ENCODE assay signal across 8 cellular contexts in the genomic region with DNA sequence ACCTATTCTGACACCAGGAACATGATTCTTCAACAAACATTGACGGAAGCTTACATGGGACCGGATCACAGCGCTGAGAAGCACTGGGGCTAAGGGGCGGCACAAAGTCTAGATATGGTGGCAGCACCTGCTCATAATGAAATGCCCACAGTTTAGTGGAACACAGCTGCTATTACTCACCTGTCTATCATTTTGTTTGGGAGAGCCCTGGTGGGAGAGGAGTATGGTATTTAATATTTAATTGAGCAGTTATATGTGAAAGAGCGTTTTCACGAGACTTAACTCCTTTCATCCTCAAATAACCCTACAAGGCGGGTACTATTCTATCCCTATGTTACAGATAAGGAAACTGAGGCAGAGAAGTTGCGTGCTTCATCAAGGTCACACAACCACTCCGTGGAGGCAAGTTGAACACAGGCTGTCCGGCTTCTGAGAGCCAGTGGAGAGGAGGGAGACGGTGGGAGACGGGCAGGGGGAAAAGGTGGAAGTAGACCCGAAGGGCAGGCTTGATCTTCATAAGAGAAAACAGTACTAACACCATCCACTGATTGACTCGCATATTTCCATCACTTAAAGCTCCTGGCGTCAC. TPM values are rescaled to one million over a fixed set of nuclear protein-coding genes. Genes with fewer than 3 reads are reported as not detected.
DNase-seq lines count a peak whose midpoint lies in the region; ATAC-seq and TF ChIP-seq lines count a peak whose summit lies in the region.

No MANE protein-coding gene starts in this region.

- TF ChIP-seq POLR2A in suprapubic skin (IDR thresholded peaks at IDR 0.05): no peak

- no peak for DNase-seq in BJ (ENCODE audit: low read depth)
- no peak for DNase-seq in activated naive CD8-positive, alpha-beta T cell treated with anti-CD3 and anti-CD28 coated beads, Interleukin-2, amount 10 ng/mL, durations not matched to agents 7 days and 5 days
- no peak for DNase-seq in immature natural killer cell
- no peak for DNase-seq in suprapubic skin (ENCODE audit: low spot score in 2 of 2)
- no peak for DNase-seq in stimulated activated CD4-positive, alpha-beta T cell treated with anti-CD3 and anti-CD28 coated beads, Interleukin-2, amount 100 ng/mL, for 24 hours
- no peak for DNase-seq in GM13977 (ENCODE audit: low spot score)

- H3K4me3 ChIP-seq in BJ (ENCODE audit: low read depth, low read length) (peak overlapping the region; percentile 72), suprapubic skin (peak overlapping the region; percentile 90)

- peak overlapping the region; percentile 96 for H3K27ac ChIP-seq in suprapubic skin

- CTCF ChIA-PET in BJ (lab: Yijun Ruan, JAX): interaction anchor here (0.9 kb wide), 1 partner anchor 394 kb away, joined by 3 read pairs; no protein-coding TSS in a partner anchor

- H3K4me3 Mint-ChIP-seq in activated naive CD8-positive, alpha-beta T cell treated with anti-CD3 and anti-CD28 coated beads, Interleukin-2, amount 10 ng/mL, durations not matched to agents 7 days and 5 days: peak overlapping the region; percentile 92
- H3K4me3 Mint-ChIP-seq in immature natural killer cell: peak overlapping the region; percentile 93 to 99 (median 97)

- H3K4me1 Mint-ChIP-seq in activated naive CD8-positive, alpha-beta T cell treated with anti-CD3 and anti-CD28 coated beads, Interleukin-2, amount 10 ng/mL, durations not matched to agents 7 days and 5 days: peaks cover 19% of the 10 kb centered on the region
- peaks cover 44 to 50% of the 10 kb centered on the region in 2 donors for H3K4me1 Mint-ChIP-seq in immature natural killer cell

- no peaks in the 10 kb centered on the region for H3K9me3 Mint-ChIP-seq in activated naive CD8-positive, alpha-beta T cell treated with anti-CD3 and anti-CD28 coated beads, Interleukin-2, amount 10 ng/mL, durations not matched to agents 7 days and 5 days
- no peaks in the 10 kb centered on the region for H3K9me3 Mint-ChIP-seq in immature natural killer cell

- H3K27me3 Mint-ChIP-seq in activated naive CD8-positive, alpha-beta T cell treated with anti-CD3 and anti-CD28 coated beads, Interleukin-2, amount 10 ng/mL, durations not matched to agents 7 days and 5 days: no peaks in the 10 kb centered on the region
- H3K27me3 Mint-ChIP-seq in immature natural killer cell (ENCODE audit: low read depth in 3 of 3): peaks cover 9 to 20% (median 19%) of the 10 kb centered on the region in 3 donors

- peak; percentile 36 for ATAC-seq in GM19395 (IDR thresholded peaks at IDR 0.05; ENCODE audit: unreplicated experiment)
- peak; percentile 13 for ATAC-seq in HG03439 (IDR thresholded peaks at IDR 0.05; ENCODE audit: unreplicated experiment)
- ATAC-seq in activated naive CD8-positive, alpha-beta T cell treated with anti-CD3 and anti-CD28 coated beads, Interleukin-2, amount 10 ng/mL, durations not matched to agents 7 days and 5 days (ENCODE audit: low read depth): peak; percentile 8

- no peak for TF ChIP-seq CTCF in BJ (IDR thresholded peaks at IDR 0.05; ENCODE audit: insufficient read depth, low read depth, low read length)
- TF ChIP-seq CTCF in suprapubic skin (IDR thresholded peaks at IDR 0.05): no peak
- TF ChIP-seq CTCF in GM13977 (IDR thresholded peaks at IDR 0.05; ENCODE audit: extremely low read depth, insufficient read depth, missing control alignments): no peak

- H3K27me3 ChIP-seq in BJ (ENCODE audit: control insufficient read depth, insufficient read depth, low read length) (no peaks in the 10 kb centered on the region), suprapubic skin (no peaks in the 10 kb centered on the region)

- no peak for TF ChIP-seq EP300 in suprapubic skin (IDR thresholded peaks at IDR 0.05)

- POLR2A ChIA-PET in BJ (lab: Charles Lee): interaction anchor here (0.7 kb wide), 1 partner anchor 121 kb away, joined by 3 read pairs; no protein-coding TSS in a partner anchor
- POLR2A ChIA-PET in activated naive CD8-positive, alpha-beta T cell treated with anti-CD3 and anti-CD28 coated beads, Interleukin-2, amount 10 ng/mL, durations not matched to agents 7 days and 5 days (lab: Charles Lee): interaction anchor here (0.9 to 1.3 kb wide), 4 partner anchors 67 to 286 kb away, joined by 3 to 9 read pairs (median 6); partner anchors contain the start of genes EGLN1, EXOC8 and SPRTN

- peaks cover 37% of the 10 kb centered on the region for H3K4me1 ChIP-seq in suprapubic skin

- 55% methylated on average over 15 of the region's 15 CpGs for WGBS in suprapubic skin

- H3K9me3 ChIP-seq in suprapubic skin: no peaks in the 10 kb centered on the region

- peaks cover 1% of the 10 kb centered on the region; the same call in 1 of the 2 replicates for H3K36me3 ChIP-seq in BJ (ENCODE audit: control insufficient read depth, insufficient read depth, low read length)
- no peaks in the 10 kb centered on the region for H3K36me3 ChIP-seq in suprapubic skin

- peaks cover 7% of the 10 kb centered on the region for H3K36me3 Mint-ChIP-seq in activated naive CD8-positive, alpha-beta T cell treated with anti-CD3 and anti-CD28 coated beads, Interleukin-2, amount 10 ng/mL, durations not matched to agents 7 days and 5 days
- H3K36me3 Mint-ChIP-seq in immature natural killer cell: peaks cover 0 to 10% (median 5%) of the 10 kb centered on the region in 3 donors

- in situ Hi-C loops in GM13977 (cut with MboI; ENCODE audit: low pct_unique_long_range_greater_than_20kb, low sequenced_read_pairs, unreplicated experiment): loop anchor here (10.0 kb wide), 1 partner anchor 113 kb away; no protein-coding TSS in a partner anchor

- H3K27ac Mint-ChIP-seq in activated naive CD8-positive, alpha-beta T cell treated with anti-CD3 and anti-CD28 coated beads, Interleukin-2, amount 10 ng/mL, durations not matched to agents 7 days and 5 days: peak overlapping the region; percentile 99
- peak overlapping the region; percentile 95 to 100 (median 99) for H3K27ac Mint-ChIP-seq in immature natural killer cell

RNA-seq across cellular contexts. Expression of gene TSNAX, which starts 0.8 kb away (rescaled TPM):
- polyA plus RNA-seq in BJ (2011; rRNA removed) (19.4 and 21.4 TPM in 2 replicates), immature natural killer cell (100 to 1,000 TPM; 103 to 141 (median 122) TPM)
- polyA minus RNA-seq in BJ (2011; rRNA and poly(A)+ RNA removed): 15.5 and 17.4 TPM in 2 replicates
- 10 to 100 TPM; 37.7 to 45.7 TPM for total RNA-seq in activated naive CD8-positive, alpha-beta T cell treated with anti-CD3 and anti-CD28 coated beads, Interleukin-2, amount 10 ng/mL, durations not matched to agents 7 days and 5 days
- total RNA-seq in suprapubic skin: 10 to 100 TPM; 18.8 to 36.4 (median 25.4) TPM
